Comparison of ENCODE assay signal across 8 cellular contexts in the genomic region with DNA sequence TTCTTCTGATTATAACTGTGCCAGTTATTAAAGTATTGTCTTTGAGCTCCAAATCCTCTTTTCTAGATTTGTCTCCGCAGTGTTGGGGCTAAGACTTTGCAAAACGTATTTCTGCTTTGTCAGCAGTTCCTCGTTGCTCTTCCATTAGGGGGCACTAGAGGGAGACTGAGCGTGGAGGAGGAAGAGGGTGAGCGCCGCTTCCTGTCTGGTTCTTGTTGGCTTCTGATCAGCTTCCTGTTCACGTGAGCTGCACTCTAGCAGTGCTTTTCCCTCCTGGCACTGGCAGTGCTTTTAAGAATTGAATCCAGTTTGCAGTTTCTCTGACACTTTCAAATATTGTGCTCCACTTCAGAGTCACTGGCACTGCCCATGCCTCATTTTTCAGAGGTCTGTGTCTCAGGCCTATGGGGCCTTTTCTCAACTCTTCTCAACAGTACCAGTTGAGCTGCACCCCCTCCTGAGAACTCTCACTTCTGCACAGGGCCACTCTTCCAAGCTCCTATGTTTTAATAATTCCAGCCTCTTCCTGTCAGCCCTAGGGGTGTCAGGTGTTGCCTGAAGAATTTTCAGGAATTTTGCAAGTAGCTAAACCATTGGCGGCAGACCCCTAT. TPM values are rescaled to one million over a fixed set of nuclear protein-coding genes. Genes with fewer than 3 reads are reported as not detected.
DNase-seq lines count a peak whose midpoint lies in the region; ATAC-seq lines count a peak whose summit lies in the region.

No MANE protein-coding gene starts in this region.

- H3K36me3 Mint-ChIP-seq in effector memory CD8-positive, alpha-beta T cell (ENCODE audit: insufficient read depth), result no peaks in the 10 kb centered on the region
- no peaks in the 10 kb centered on the region for H3K36me3 Mint-ChIP-seq in stimulated activated memory B cell treated with anti-CD40 and anti-IgM and Interleukin-4, amounts not matched to agents 10 μg/mL and 1 μg/mL and 100 μg/mL, for 72 hours

- ATAC-seq in HG03280 (IDR thresholded peaks at IDR 0.05; ENCODE audit: unreplicated experiment), result peak; percentile 45
- ATAC-seq in effector memory CD8-positive, alpha-beta T cell (replicated peaks), result peak; percentile 70
- no peak for ATAC-seq in stimulated activated memory B cell treated with anti-CD40 and anti-IgM and Interleukin-4, amounts not matched to agents 10 μg/mL and 1 μg/mL and 100 μg/mL, for 72 hours

- H3K9me3 Mint-ChIP-seq in effector memory CD8-positive, alpha-beta T cell, result no peaks in the 10 kb centered on the region
- no peaks in the 10 kb centered on the region for H3K9me3 Mint-ChIP-seq in stimulated activated memory B cell treated with anti-CD40 and anti-IgM and Interleukin-4, amounts not matched to agents 10 μg/mL and 1 μg/mL and 100 μg/mL, for 72 hours

- H3K27me3 Mint-ChIP-seq in effector memory CD8-positive, alpha-beta T cell, result peaks cover 35 to 48% of the 10 kb centered on the region in 2 donors
- H3K27me3 Mint-ChIP-seq in stimulated activated memory B cell treated with anti-CD40 and anti-IgM and Interleukin-4, amounts not matched to agents 10 μg/mL and 1 μg/mL and 100 μg/mL, for 72 hours, result peaks cover 36% of the 10 kb centered on the region

- peaks cover 0 to 1% of the 10 kb centered on the region in 2 donors for H3K4me1 Mint-ChIP-seq in effector memory CD8-positive, alpha-beta T cell (ENCODE audit: low read depth in 2 of 2)
- peaks cover 8% of the 10 kb centered on the region for H3K4me1 Mint-ChIP-seq in stimulated activated memory B cell treated with anti-CD40 and anti-IgM and Interleukin-4, amounts not matched to agents 10 μg/mL and 1 μg/mL and 100 μg/mL, for 72 hours

- no peak overlapping the region for H3K4me3 Mint-ChIP-seq in effector memory CD8-positive, alpha-beta T cell
- H3K4me3 Mint-ChIP-seq in stimulated activated memory B cell treated with anti-CD40 and anti-IgM and Interleukin-4, amounts not matched to agents 10 μg/mL and 1 μg/mL and 100 μg/mL, for 72 hours, result no peak overlapping the region

- H3K27ac Mint-ChIP-seq in effector memory CD8-positive, alpha-beta T cell, result peak overlapping the region in 1 of 2 donors; percentile 22
- H3K27ac Mint-ChIP-seq in stimulated activated memory B cell treated with anti-CD40 and anti-IgM and Interleukin-4, amounts not matched to agents 10 μg/mL and 1 μg/mL and 100 μg/mL, for 72 hours, result no peak overlapping the region

- peak; percentile 20 to 34 for DNase-seq in NCI-H2081 (lab: John Stamatoyannopoulos, UW)
- no peak for DNase-seq in NCI-H2081 treated with DMSO at 0.1 percent for 48 hours (lab: John Stamatoyannopoulos, UW)
- peak; percentile 47 for DNase-seq in SK-N-DZ (ENCODE audit: low spot score)
- peak; percentile 12 to 36 (median 13) for DNase-seq in effector memory CD8-positive, alpha-beta T cell
- peak; percentile 26 for DNase-seq in pulmonary artery endothelial cell (ENCODE audit: low read depth, low spot score)
- DNase-seq in superior temporal gyrus (ENCODE audit: extremely low spot score), result no peak

RNA-seq across cellular contexts. Expression of gene LCORL, which starts 54.4 kb away (rescaled TPM):
- polyA plus RNA-seq in SK-N-DZ (2014; cell fraction: cytosol; rRNA removed), result 20.6 and 21.5 TPM in 2 replicates
- 8.2 and 14.7 TPM in 2 replicates for polyA plus RNA-seq in SK-N-DZ (2014; cell fraction: nucleus; rRNA removed)
- total RNA-seq in pulmonary artery endothelial cell, result 9.3 and 15.6 TPM in 2 replicates

Comparison
In these comparisons a context has a peak if more than half of its experiments do, and no peak if none do; other contexts are left out.
1. DNase-seq: peak in NCI-H2081 (2 of 2), SK-N-DZ (single experiment), effector memory CD8-positive, alpha-beta T cell (3 of 3) and pulmonary artery endothelial cell (single experiment); none in NCI-H2081 treated with DMSO at 0.1 percent for 48 hours (single experiment) and superior temporal gyrus (single experiment).